1 cellular context compared by ENCODE assay signal in genomic region chr14:51242545-51243490, GRCh38.
TF ChIP-seq lines count a peak whose summit lies in the region.

No MANE protein-coding gene starts in this region.

TF ChIP-seq in H1, 55 proteins besides CTCF, POLR2A, EP300 and RAD21:
- 0 out of 2 replicates have a peak, but pooled peaks have one; percentile 7 for TF ChIP-seq JUND (IDR thresholded peaks at IDR 0.05; ENCODE audit: low read length)
- TF ChIP-seq, protein P1, sequence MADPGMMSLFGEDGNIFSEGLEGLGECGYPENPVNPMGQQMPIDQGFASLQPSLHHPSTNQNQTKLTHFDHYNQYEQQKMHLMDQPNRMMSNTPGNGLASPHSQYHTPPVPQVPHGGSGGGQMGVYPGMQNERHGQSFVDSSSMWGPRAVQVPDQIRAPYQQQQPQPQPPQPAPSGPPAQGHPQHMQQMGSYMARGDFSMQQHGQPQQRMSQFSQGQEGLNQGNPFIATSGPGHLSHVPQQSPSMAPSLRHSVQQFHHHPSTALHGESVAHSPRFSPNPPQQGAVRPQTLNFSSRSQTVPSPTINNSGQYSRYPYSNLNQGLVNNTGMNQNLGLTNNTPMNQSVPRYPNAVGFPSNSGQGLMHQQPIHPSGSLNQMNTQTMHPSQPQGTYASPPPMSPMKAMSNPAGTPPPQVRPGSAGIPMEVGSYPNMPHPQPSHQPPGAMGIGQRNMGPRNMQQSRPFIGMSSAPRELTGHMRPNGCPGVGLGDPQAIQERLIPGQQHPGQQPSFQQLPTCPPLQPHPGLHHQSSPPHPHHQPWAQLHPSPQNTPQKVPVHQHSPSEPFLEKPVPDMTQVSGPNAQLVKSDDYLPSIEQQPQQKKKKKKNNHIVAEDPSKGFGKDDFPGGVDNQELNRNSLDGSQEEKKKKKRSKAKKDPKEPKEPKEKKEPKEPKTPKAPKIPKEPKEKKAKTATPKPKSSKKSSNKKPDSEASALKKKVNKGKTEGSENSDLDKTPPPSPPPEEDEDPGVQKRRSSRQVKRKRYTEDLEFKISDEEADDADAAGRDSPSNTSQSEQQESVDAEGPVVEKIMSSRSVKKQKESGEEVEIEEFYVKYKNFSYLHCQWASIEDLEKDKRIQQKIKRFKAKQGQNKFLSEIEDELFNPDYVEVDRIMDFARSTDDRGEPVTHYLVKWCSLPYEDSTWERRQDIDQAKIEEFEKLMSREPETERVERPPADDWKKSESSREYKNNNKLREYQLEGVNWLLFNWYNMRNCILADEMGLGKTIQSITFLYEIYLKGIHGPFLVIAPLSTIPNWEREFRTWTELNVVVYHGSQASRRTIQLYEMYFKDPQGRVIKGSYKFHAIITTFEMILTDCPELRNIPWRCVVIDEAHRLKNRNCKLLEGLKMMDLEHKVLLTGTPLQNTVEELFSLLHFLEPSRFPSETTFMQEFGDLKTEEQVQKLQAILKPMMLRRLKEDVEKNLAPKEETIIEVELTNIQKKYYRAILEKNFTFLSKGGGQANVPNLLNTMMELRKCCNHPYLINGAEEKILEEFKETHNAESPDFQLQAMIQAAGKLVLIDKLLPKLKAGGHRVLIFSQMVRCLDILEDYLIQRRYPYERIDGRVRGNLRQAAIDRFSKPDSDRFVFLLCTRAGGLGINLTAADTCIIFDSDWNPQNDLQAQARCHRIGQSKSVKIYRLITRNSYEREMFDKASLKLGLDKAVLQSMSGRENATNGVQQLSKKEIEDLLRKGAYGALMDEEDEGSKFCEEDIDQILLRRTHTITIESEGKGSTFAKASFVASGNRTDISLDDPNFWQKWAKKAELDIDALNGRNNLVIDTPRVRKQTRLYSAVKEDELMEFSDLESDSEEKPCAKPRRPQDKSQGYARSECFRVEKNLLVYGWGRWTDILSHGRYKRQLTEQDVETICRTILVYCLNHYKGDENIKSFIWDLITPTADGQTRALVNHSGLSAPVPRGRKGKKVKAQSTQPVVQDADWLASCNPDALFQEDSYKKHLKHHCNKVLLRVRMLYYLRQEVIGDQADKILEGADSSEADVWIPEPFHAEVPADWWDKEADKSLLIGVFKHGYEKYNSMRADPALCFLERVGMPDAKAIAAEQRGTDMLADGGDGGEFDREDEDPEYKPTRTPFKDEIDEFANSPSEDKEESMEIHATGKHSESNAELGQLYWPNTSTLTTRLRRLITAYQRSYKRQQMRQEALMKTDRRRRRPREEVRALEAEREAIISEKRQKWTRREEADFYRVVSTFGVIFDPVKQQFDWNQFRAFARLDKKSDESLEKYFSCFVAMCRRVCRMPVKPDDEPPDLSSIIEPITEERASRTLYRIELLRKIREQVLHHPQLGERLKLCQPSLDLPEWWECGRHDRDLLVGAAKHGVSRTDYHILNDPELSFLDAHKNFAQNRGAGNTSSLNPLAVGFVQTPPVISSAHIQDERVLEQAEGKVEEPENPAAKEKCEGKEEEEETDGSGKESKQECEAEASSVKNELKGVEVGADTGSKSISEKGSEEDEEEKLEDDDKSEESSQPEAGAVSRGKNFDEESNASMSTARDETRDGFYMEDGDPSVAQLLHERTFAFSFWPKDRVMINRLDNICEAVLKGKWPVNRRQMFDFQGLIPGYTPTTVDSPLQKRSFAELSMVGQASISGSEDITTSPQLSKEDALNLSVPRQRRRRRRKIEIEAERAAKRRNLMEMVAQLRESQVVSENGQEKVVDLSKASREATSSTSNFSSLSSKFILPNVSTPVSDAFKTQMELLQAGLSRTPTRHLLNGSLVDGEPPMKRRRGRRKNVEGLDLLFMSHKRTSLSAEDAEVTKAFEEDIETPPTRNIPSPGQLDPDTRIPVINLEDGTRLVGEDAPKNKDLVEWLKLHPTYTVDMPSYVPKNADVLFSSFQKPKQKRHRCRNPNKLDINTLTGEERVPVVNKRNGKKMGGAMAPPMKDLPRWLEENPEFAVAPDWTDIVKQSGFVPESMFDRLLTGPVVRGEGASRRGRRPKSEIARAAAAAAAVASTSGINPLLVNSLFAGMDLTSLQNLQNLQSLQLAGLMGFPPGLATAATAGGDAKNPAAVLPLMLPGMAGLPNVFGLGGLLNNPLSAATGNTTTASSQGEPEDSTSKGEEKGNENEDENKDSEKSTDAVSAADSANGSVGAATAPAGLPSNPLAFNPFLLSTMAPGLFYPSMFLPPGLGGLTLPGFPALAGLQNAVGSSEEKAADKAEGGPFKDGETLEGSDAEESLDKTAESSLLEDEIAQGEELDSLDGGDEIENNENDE (IDR thresholded peaks at IDR 0.05; ENCODE audit: insufficient replicate concordance, low read length) = peak; percentile 67
- TF ChIP-seq SIN3A (conservative IDR thresholded peaks at IDR 0.05 in 1 of 2, IDR thresholded peaks at IDR 0.05 in 1 of 2; ENCODE audit: low read depth in 1 of 2, low read length in 2 of 2) = no peak
- TF ChIP-seq SP2 (IDR thresholded peaks at IDR 0.05; ENCODE audit: low read length) = no peak
- no peak for TF ChIP-seq KDM5A (IDR thresholded peaks at IDR 0.05; ENCODE audit: low read length)
- no peak for TF ChIP-seq RBBP5 (IDR thresholded peaks at IDR 0.05; ENCODE audit: borderline replicate concordance, low read depth, low read length)
- no peak for TF ChIP-seq KDM4A (IDR thresholded peaks at IDR 0.05; ENCODE audit: low read depth, low read length, severe bottlenecking)
TF ChIP-seq in H1: peak in this region for 2.
